10 cellular contexts compared by ENCODE assay signal in the genomic region with DNA sequence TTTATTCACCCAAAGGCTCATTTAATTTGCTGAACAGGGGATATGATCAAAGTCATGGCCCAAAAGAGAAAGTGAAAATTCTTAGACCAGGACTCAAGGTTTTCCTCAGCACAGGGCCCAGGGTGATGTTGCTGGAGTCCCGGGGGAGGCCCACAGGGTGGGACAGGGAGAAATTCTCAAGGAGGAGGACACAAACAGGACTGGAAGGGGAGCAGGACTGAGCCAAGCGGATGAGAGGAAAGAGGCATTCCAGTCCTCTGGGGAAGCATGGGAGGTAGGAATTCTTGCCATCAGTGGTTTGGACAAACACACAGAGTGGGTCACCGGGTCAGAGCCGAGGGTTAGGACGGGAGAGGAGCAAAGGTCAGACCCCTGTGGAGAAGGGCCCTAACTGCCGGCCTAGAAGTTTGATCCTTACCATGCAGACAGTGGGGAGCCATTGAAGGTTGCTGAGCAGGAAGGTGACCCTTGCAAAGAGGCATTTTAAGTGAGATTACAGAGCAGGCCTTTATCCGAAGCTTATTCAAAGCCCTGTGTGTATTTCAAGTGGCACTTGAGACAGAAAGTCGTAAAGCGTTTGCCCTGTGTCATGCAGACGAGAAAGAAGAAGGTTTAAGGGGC.
DNase-seq lines count a peak whose midpoint lies in the region; ATAC-seq and TF ChIP-seq lines count a peak whose summit lies in the region.
"Had no signal": no experiment of that assay in that cellular context is flagged by ENCODE, and none has a peak within 500 bp of the region (broad histone marks: within the 10 kb centered on the region; RNA-seq: fewer than 3 reads in every experiment).

No MANE protein-coding gene starts in this region.

- intact Hi-C loops in gastrocnemius medialis (cut with DNase I; ENCODE audit: low total_unique reads): no loop called here

- H2AK5ac ChIP-seq in mesendoderm (ENCODE audit: low read length): no peak overlapping the region

- no peak overlapping the region for H2BK5ac ChIP-seq in mesendoderm (ENCODE audit: low read length)

- H2BK15ac ChIP-seq in mesendoderm (replicated peaks; ENCODE audit: low read depth): no peak overlapping the region

- no peak for ATAC-seq in gastrocnemius medialis

- peaks cover 44% of the 10 kb centered on the region for H3K4me1 ChIP-seq in SJSA1 (replicated peaks)
- H3K4me1 ChIP-seq in gastrocnemius medialis: peaks cover 55 to 63% of the 10 kb centered on the region in 2 donors
- H3K4me1 ChIP-seq in mesendoderm (ENCODE audit: control insufficient read depth, low read depth, low read length): peaks cover 10% of the 10 kb centered on the region

- in situ Hi-C loops in gastrocnemius medialis (cut with MboI; ENCODE audit: low sequenced_read_pairs in 4 of 4): loop anchor here in 1 of 4 donors (10.0 kb wide), 1 partner anchor 58 kb away; no protein-coding TSS in a partner anchor

- peaks cover 22% of the 10 kb centered on the region for H3K79me1 ChIP-seq in mesendoderm (ENCODE audit: low read length)

- H3K4me2 ChIP-seq in mesendoderm (ENCODE audit: low read length): no peak overlapping the region

- DNase-seq in GM12865 (ENCODE audit: low read depth) (peak; percentile 32), SJSA1 (ENCODE audit: low read depth in 1 of 2, low spot score in 2 of 2) (peak in 1 of 2 experiments; percentile 10), fibroblast of peridontal ligament (ENCODE audit: extremely low read depth) (peak; percentile 32), gastrocnemius medialis (no peak), epidermal melanocyte (ENCODE audit: insufficient read length, low spot score) (no peak), NCI-H1436 treated with DMSO at 0.1 percent for 48 hours (lab: John Stamatoyannopoulos, UW) (no peak), NCI-H2081 treated with DMSO at 0.1 percent for 48 hours (lab: John Stamatoyannopoulos, UW) (no peak), mesendoderm (no peak)
- DNase-seq: activated CD4-positive, alpha-beta T cell treated with anti-CD3 and anti-CD28 coated beads, Interleukin-2, amount 50 U/mL, for 48 hours; NCI-H146 had no signal

- H3K36me3 ChIP-seq in SJSA1 (peaks cover 9% of the 10 kb centered on the region; the same call in 1 of the 2 replicates), gastrocnemius medialis (no peaks in the 10 kb centered on the region), mesendoderm (ENCODE audit: control insufficient read depth, insufficient read depth, low read length) (no peaks in the 10 kb centered on the region)

- no peak overlapping the region for H3K23ac ChIP-seq in mesendoderm (ENCODE audit: low read length)

- H3K4ac ChIP-seq in mesendoderm (ENCODE audit: low read depth, low read length): no peak overlapping the region

- H3K9me3 ChIP-seq in SJSA1 (replicated peaks): no peaks in the 10 kb centered on the region
- H3K9me3 ChIP-seq in gastrocnemius medialis: no peaks in the 10 kb centered on the region

- WGBS in mesendoderm (ENCODE audit: extremely low coverage, insufficient coverage, low lambda C conversion rate): no CpG with 5 or more reads among the region's 10 CpGs

- H3K27ac ChIP-seq in SJSA1: peak overlapping the region; percentile 22; the same call in 1 of the 2 replicates
- peak overlapping the region; percentile 90 to 97 (median 96) for H3K27ac ChIP-seq in gastrocnemius medialis
- no peak overlapping the region for H3K27ac ChIP-seq in mesendoderm (ENCODE audit: low read depth, low read length)

- H3K79me2 ChIP-seq in mesendoderm (ENCODE audit: control insufficient read depth, insufficient read depth, low read length): peaks cover 7% of the 10 kb centered on the region

- TF ChIP-seq CTCF in GM12865 (IDR thresholded peaks at IDR 0.05; ENCODE audit: insufficient read depth, low read depth, low read length, missing control alignments) (no peak), gastrocnemius medialis (IDR thresholded peaks at IDR 0.05 in 4 of 5, conservative IDR thresholded peaks at IDR 0.05 in 1 of 5) (no peak)

- H3K18ac ChIP-seq in mesendoderm (ENCODE audit: low read length): no peak overlapping the region

- TF ChIP-seq POLR2A in gastrocnemius medialis (IDR thresholded peaks at IDR 0.05): no peak

- no peak overlapping the region for H4K5ac ChIP-seq in mesendoderm (ENCODE audit: low read length)

- no peak overlapping the region for H2BK120ac ChIP-seq in mesendoderm (ENCODE audit: low read depth, low read length)

- no peak overlapping the region for H3K56ac ChIP-seq in mesendoderm (ENCODE audit: low read length)

- no peak overlapping the region for H4K8ac ChIP-seq in mesendoderm (ENCODE audit: low read depth, low read length)

- H3K9ac ChIP-seq in mesendoderm (ENCODE audit: low read length): no peak overlapping the region

- H3K27me3 ChIP-seq in SJSA1 (replicated peaks): no peaks in the 10 kb centered on the region
- no peaks in the 10 kb centered on the region for H3K27me3 ChIP-seq in gastrocnemius medialis
- H3K27me3 ChIP-seq in mesendoderm (ENCODE audit: insufficient read depth, low read length, poor library complexity): no peaks in the 10 kb centered on the region

- H3K4me3 ChIP-seq in GM12865 (ENCODE audit: low read depth, low read length) (peak overlapping the region; percentile 88), SJSA1 (no peak overlapping the region), gastrocnemius medialis (no peak overlapping the region), mesendoderm (ENCODE audit: low read length) (no peak overlapping the region)

Comparison
In these comparisons a context has a peak if more than half of its experiments do, and no peak if none do; other contexts are left out.
1. DNase-seq: peak in GM12865 (single experiment) and fibroblast of peridontal ligament (single experiment); none in gastrocnemius medialis (0 of 2), epidermal melanocyte (single experiment), NCI-H1436 treated with DMSO at 0.1 percent for 48 hours (single experiment), NCI-H2081 treated with DMSO at 0.1 percent for 48 hours (single experiment) and mesendoderm (single experiment).